In genomic region chr3:172365028-172365567, GRCh38 we compare ENCODE assay signal across 2 cellular contexts.
TF ChIP-seq lines count a peak whose summit lies in the region.

No MANE protein-coding gene starts in this region.

TF ChIP-seq in GM23338, 12 proteins besides CTCF, POLR2A, EP300 and RAD21 (continued from another document):
- TF ChIP-seq, protein P1, sequence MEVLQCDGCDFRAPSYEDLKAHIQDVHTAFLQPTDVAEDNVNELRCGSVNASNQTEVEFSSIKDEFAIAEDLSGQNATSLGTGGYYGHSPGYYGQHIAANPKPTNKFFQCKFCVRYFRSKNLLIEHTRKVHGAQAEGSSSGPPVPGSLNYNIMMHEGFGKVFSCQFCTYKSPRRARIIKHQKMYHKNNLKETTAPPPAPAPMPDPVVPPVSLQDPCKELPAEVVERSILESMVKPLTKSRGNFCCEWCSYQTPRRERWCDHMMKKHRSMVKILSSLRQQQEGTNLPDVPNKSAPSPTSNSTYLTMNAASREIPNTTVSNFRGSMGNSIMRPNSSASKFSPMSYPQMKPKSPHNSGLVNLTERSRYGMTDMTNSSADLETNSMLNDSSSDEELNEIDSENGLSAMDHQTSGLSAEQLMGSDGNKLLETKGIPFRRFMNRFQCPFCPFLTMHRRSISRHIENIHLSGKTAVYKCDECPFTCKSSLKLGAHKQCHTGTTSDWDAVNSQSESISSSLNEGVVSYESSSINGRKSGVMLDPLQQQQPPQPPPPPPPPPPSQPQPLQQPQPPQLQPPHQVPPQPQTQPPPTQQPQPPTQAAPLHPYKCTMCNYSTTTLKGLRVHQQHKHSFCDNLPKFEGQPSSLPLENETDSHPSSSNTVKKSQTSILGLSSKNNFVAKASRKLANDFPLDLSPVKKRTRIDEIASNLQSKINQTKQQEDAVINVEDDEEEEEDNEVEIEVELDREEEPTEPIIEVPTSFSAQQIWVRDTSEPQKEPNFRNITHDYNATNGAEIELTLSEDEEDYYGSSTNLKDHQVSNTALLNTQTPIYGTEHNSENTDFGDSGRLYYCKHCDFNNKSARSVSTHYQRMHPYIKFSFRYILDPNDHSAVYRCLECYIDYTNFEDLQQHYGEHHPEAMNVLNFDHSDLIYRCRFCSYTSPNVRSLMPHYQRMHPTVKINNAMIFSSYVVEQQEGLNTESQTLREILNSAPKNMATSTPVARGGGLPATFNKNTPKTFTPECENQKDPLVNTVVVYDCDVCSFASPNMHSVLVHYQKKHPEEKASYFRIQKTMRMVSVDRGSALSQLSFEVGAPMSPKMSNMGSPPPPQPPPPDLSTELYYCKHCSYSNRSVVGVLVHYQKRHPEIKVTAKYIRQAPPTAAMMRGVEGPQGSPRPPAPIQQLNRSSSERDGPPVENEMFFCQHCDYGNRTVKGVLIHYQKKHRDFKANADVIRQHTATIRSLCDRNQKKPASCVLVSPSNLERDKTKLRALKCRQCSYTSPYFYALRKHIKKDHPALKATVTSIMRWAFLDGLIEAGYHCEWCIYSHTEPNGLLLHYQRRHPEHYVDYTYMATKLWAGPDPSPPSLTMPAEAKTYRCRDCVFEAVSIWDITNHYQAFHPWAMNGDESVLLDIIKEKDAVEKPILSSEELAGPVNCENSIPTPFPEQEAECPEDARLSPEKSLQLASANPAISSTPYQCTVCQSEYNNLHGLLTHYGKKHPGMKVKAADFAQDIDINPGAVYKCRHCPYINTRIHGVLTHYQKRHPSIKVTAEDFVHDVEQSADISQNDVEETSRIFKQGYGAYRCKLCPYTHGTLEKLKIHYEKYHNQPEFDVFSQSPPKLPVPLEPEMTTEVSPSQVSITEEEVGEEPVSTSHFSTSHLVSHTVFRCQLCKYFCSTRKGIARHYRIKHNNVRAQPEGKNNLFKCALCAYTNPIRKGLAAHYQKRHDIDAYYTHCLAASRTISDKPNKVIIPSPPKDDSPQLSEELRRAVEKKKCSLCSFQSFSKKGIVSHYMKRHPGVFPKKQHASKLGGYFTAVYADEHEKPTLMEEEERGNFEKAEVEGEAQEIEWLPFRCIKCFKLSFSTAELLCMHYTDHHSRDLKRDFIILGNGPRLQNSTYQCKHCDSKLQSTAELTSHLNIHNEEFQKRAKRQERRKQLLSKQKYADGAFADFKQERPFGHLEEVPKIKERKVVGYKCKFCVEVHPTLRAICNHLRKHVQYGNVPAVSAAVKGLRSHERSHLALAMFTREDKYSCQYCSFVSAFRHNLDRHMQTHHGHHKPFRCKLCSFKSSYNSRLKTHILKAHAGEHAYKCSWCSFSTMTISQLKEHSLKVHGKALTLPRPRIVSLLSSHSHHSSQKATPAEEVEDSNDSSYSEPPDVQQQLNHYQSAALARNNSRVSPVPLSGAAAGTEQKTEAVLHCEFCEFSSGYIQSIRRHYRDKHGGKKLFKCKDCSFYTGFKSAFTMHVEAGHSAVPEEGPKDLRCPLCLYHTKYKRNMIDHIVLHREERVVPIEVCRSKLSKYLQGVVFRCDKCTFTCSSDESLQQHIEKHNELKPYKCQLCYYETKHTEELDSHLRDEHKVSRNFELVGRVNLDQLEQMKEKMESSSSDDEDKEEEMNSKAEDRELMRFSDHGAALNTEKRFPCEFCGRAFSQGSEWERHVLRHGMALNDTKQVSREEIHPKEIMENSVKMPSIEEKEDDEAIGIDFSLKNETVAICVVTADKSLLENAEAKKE (CRISPR knock-in tag; IDR thresholded peaks at IDR 0.05), result peak; percentile 59; the same call in 1 of the 2 replicates

TF ChIP-seq in WTC11, 78 proteins besides CTCF, POLR2A, EP300 and RAD21 (continued from another document):
- TF ChIP-seq, protein P2, sequence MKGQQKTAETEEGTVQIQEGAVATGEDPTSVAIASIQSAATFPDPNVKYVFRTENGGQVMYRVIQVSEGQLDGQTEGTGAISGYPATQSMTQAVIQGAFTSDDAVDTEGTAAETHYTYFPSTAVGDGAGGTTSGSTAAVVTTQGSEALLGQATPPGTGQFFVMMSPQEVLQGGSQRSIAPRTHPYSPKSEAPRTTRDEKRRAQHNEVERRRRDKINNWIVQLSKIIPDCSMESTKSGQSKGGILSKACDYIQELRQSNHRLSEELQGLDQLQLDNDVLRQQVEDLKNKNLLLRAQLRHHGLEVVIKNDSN (CRISPR knock-in tag; IDR thresholded peaks at IDR 0.05), result no peak
